ENCODE assay signal across 8 cellular contexts in genomic region chr10:88989824-88990527, GRCh38. TPM values are rescaled to one million over a fixed set of nuclear protein-coding genes. Genes with fewer than 3 reads are reported as not detected.
DNase-seq lines count a peak whose midpoint lies in the region; ATAC-seq and TF ChIP-seq lines count a peak whose summit lies in the region.

No MANE protein-coding gene starts in this region.

- TF ChIP-seq CTCF in thoracic aorta (IDR thresholded peaks at IDR 0.05): no peak

- no peaks in the 10 kb centered on the region for H3K36me3 ChIP-seq in CD4-positive, alpha-beta memory T cell (ENCODE audit: insufficient read depth, low read length)
- H3K36me3 ChIP-seq in thoracic aorta: no peaks in the 10 kb centered on the region

- no peaks in the 10 kb centered on the region for H3K9me3 ChIP-seq in CD4-positive, alpha-beta memory T cell (ENCODE audit: control insufficient read depth in 1 of 2, low read length in 2 of 2)
- H3K9me3 ChIP-seq in thoracic aorta: no peaks in the 10 kb centered on the region

- H3K36me3 Mint-ChIP-seq in CD4-positive, alpha-beta memory T cell: peaks cover 0 to 14% of the 10 kb centered on the region in 2 donors

- peaks cover 65% of the 10 kb centered on the region for H3K4me1 ChIP-seq in CD4-positive, alpha-beta memory T cell (ENCODE audit: insufficient read depth, low read length)
- peaks cover 42 to 71% of the 10 kb centered on the region in 2 donors for H3K4me1 ChIP-seq in thoracic aorta (ENCODE audit: control insufficient read depth in 1 of 2, low read depth in 2 of 2)

- peak; percentile 11 for ATAC-seq in GM21529 (IDR thresholded peaks at IDR 0.05; ENCODE audit: unreplicated experiment)
- ATAC-seq in left lobe of liver: peak; percentile 63
- peak; percentile 38 for ATAC-seq in thoracic aorta (ENCODE audit: insufficient number of reproducible peaks, low FRiP score, low read depth)

- H3K27ac ChIP-seq in CD4-positive, alpha-beta memory T cell (ENCODE audit: low read depth, low read length): peak overlapping the region; percentile 93
- H3K27ac ChIP-seq in caudate nucleus (ENCODE audit: low read depth, low read length) (peak overlapping the region; percentile 82), thoracic aorta (peak overlapping the region; percentile 87 to 88)

- peak overlapping the region; percentile 96 to 100 (median 97) for H3K27ac Mint-ChIP-seq in CD4-positive, alpha-beta memory T cell

- H3K9me3 Mint-ChIP-seq in CD4-positive, alpha-beta memory T cell: peaks cover 0 to 9% (median 4%) of the 10 kb centered on the region in 8 donors

- no peaks in the 10 kb centered on the region for H3K27me3 Mint-ChIP-seq in CD4-positive, alpha-beta memory T cell

- intact Hi-C loops in CD4-positive, alpha-beta memory T cell (cut with micrococcal nuclease): loop anchor here (1.0 to 10.0 kb wide), 10 partner anchors 15 to 1171 kb away; partner anchors contain the start of genes ATAD1, IFIT5, KIF20B and RNLS

- CTCF ChIA-PET in CD4-positive, alpha-beta memory T cell (lab: Charles Lee; ENCODE audit: partially characterized antibody): interaction anchor here (1.1 to 10.8 kb wide), 19 partner anchors 10 to 229 kb away, joined by 3 to 138 read pairs (median 6); no protein-coding TSS in a partner anchor

- peak overlapping the region; percentile 95 to 100 (median 99) for H3K4me3 Mint-ChIP-seq in CD4-positive, alpha-beta memory T cell

- POLR2A ChIA-PET in CD4-positive, alpha-beta memory T cell (lab: Charles Lee; ENCODE audit: partially characterized antibody): interaction anchor here (0.9 to 6.1 kb wide), 28 partner anchors 9 to 1127 kb away, joined by 3 to 114 read pairs (median 7); partner anchors contain the start of genes CH25H, IFIT5, KLLN and LIPA

- no peak for DNase-seq in CD4-positive, alpha-beta memory T cell
- DNase-seq in NAMALWA (ENCODE audit: low spot score) (peak; percentile 21), caudate nucleus (lab: John Stamatoyannopoulos, UW) (no peak), left lobe of liver (ENCODE audit: low spot score) (no peak), thoracic aorta (ENCODE audit: low spot score) (no peak), NCI-H524 (lab: John Stamatoyannopoulos, UW) (no peak), NCI-H128 (lab: John Stamatoyannopoulos, UW; ENCODE audit: unreplicated experiment) (no peak)

- no peaks in the 10 kb centered on the region for H3K27me3 ChIP-seq in CD4-positive, alpha-beta memory T cell (ENCODE audit: insufficient read depth, low read length)
- H3K27me3 ChIP-seq in thoracic aorta (replicated peaks; ENCODE audit: insufficient read depth): no peaks in the 10 kb centered on the region

- peak overlapping the region; percentile 68 to 81 for H3K4me3 ChIP-seq in CD4-positive, alpha-beta memory T cell (ENCODE audit: low read length in 2 of 2)
- H3K4me3 ChIP-seq in thoracic aorta: peak overlapping the region; percentile 97

- H3K4me1 Mint-ChIP-seq in CD4-positive, alpha-beta memory T cell: peaks cover 49 to 81% (median 61%) of the 10 kb centered on the region in 4 donors

RNA-seq across cellular contexts. Expression of gene FAS, which starts 0.6 kb away (rescaled TPM):
- 10 to 100 TPM; 42.4 to 44.2 TPM for total RNA-seq in CD4-positive, alpha-beta memory T cell
- 10 to 100 TPM; 50.6 to 80.6 TPM for polyA plus RNA-seq in CD4-positive, alpha-beta memory T cell
- 13.0 TPM for total RNA-seq in left lobe of liver
- 10 to 100 TPM; 24.0 to 32.6 TPM for total RNA-seq in thoracic aorta

RNA-seq across cellular contexts. Expression of gene ACTA2, which starts 37.4 kb away (rescaled TPM):
- 10 to 100 TPM in 1 of 2 experiments, 1 to 10 TPM in 1; 9.1 to 13.2 TPM for total RNA-seq in CD4-positive, alpha-beta memory T cell
- 10 to 100 TPM; 10.6 to 12.5 TPM for polyA plus RNA-seq in CD4-positive, alpha-beta memory T cell
- total RNA-seq in left lobe of liver (17.0 TPM), thoracic aorta (over 10,000 TPM in 1 of 2 donors, 1,000 to 10,000 TPM in 1; 4,797 to 12,240 TPM)

Comparison
In these comparisons a context has a peak if more than half of its experiments do, and no peak if none do; other contexts are left out.
1. ATAC-seq: peak in every context shown above with its lines; median percentile 63 in left lobe of liver; 38 in thoracic aorta; 11 in GM21529.
2. RNA of gene ACTA2, which starts 37.4 kb away (total RNA-seq): 4,797 to 12,240 TPM in thoracic aorta; 17.0 TPM in left lobe of liver (single experiment) and 9.1 to 13.2 TPM in CD4-positive, alpha-beta memory T cell; every median in the first group is over 100 times any median in the second.
3. Peak in every context shown above with its lines, with median percentiles within 50 percentile points of each other: H3K27ac ChIP-seq.